ENCODE assay signal across 22 cellular contexts in genomic region chr17:64936117-64936516, GRCh38.
"Had no signal": no experiment of that assay in that cellular context is flagged by ENCODE, and none has a peak within 500 bp of the region (broad histone marks: within the 10 kb centered on the region; RNA-seq: fewer than 3 reads in every experiment).

No MANE protein-coding gene starts in this region.

- FAIRE-seq: frontal cortex, islet of Langerhans had no signal

- H3K36me3 ChIP-seq: heart right ventricle, neutrophil, suprapubic skin, thyroid gland, uterus had no signal

- H3K4me1 ChIP-seq: heart right ventricle, psoas muscle, uterus had no signal

- H3K27ac ChIP-seq: dorsolateral prefrontal cortex, heart right ventricle, neutrophil, psoas muscle, suprapubic skin, thyroid gland, uterus had no signal

- H3K4me3 ChIP-seq: dorsolateral prefrontal cortex, heart right ventricle, psoas muscle, suprapubic skin, thyroid gland, uterus had no signal

- H3K27me3 ChIP-seq: heart right ventricle, neutrophil, suprapubic skin, thyroid gland, uterus had no signal

- H3K27ac Mint-ChIP-seq: nephron progenitor cell, type B pancreatic cell had no signal

- H3K9me3 ChIP-seq: heart right ventricle, neutrophil, psoas muscle, suprapubic skin, thyroid gland, uterus had no signal

- ATAC-seq: esophagus mucosa; heart right ventricle; naive thymus-derived CD4-positive, alpha-beta T cell; psoas muscle; sciatic nerve had no signal

- DNase-seq: cortex of kidney; dorsolateral prefrontal cortex; effector CD8-positive, alpha-beta T cell; heart right ventricle; hypothalamus; kidney glomerular epithelial cell; naive thymus-derived CD4-positive, alpha-beta T cell; nephron progenitor cell; psoas muscle; retina; stimulated activated CD4-positive, alpha-beta T cell treated with anti-CD3 and anti-CD28 coated beads, Interleukin-2, amount 100 ng/mL, for 24 hours; stimulated activated CD4-positive, alpha-beta T cell treated with anti-CD3 and anti-CD28 coated beads, Interleukin-4, amount 100 ng/mL, for 4 hours; stimulated activated naive CD4-positive, alpha-beta T cell; thyroid gland; uterus had no signal

- H3K36me3 Mint-ChIP-seq: type B pancreatic cell had no signal

- H3K9me3 Mint-ChIP-seq: naive thymus-derived CD4-positive, alpha-beta T cell; nephron progenitor cell; type B pancreatic cell had no signal

- H3K27me3 Mint-ChIP-seq: naive thymus-derived CD4-positive, alpha-beta T cell; type B pancreatic cell had no signal

- H3K4me3 Mint-ChIP-seq: naive thymus-derived CD4-positive, alpha-beta T cell; nephron progenitor cell; type B pancreatic cell had no signal
